24 cellular contexts compared by ENCODE assay signal in genomic region chr7:116325517-116325916, GRCh38.
"Had no signal": no experiment of that assay in that cellular context is flagged by ENCODE, and none has a peak within 500 bp of the region (broad histone marks: within the 10 kb centered on the region; RNA-seq: fewer than 3 reads in every experiment).

No MANE protein-coding gene starts in this region.

- H3K4me3 ChIP-seq: cardiac muscle cell, gastroesophageal sphincter, heart left ventricle, pancreas, psoas muscle, suprapubic skin, transverse colon had no signal

- H3K27me3 ChIP-seq: cardiac muscle cell, gastroesophageal sphincter, heart left ventricle, neutrophil, pancreas, suprapubic skin, transverse colon had no signal

- ATAC-seq: esophagus mucosa; gastroesophageal sphincter; heart left ventricle; left colon; natural killer cell treated with Interleukin-12 subunit alpha and Interleukin-12 subunit beta and Interleukin-15 and Interleukin-18, amount 100 ng/mL, for 72 hours; pancreas; psoas muscle; right cardiac atrium; T-helper 17 cell had no signal

- H3K27ac ChIP-seq: cardiac muscle cell, gastroesophageal sphincter, heart left ventricle, neutrophil, pancreas, psoas muscle, suprapubic skin, transverse colon had no signal

- H3K4me1 ChIP-seq: pancreas, psoas muscle, transverse colon had no signal

- FAIRE-seq: pancreas, urothelium cell line had no signal

- H3K36me3 ChIP-seq: cardiac muscle cell, gastroesophageal sphincter, heart left ventricle, neutrophil, pancreas, suprapubic skin, transverse colon had no signal

- H3K9me3 ChIP-seq: gastroesophageal sphincter, neutrophil, psoas muscle, suprapubic skin, transverse colon had no signal

- DNase-seq: activated CD4-positive, alpha-beta memory T cell treated with anti-CD3 and anti-CD28 coated beads, Interleukin-2, amount 10 ng/mL, durations not matched to agents 7 days and 5 days; activated CD4-positive, alpha-beta T cell treated with anti-CD3 and anti-CD28 coated beads for 4 hours; activated CD4-positive, CD25-positive, alpha-beta regulatory T cell; activated effector memory CD4-positive, alpha-beta T cell treated with anti-CD3 and anti-CD28 coated beads, Interleukin-2, amount 50 U/mL, for 16 hours; activated naive CD4-positive, alpha-beta T cell treated with anti-CD3 and anti-CD28 coated beads, Interleukin-2, amount 10 ng/mL, durations not matched to agents 7 days and 5 days; activated T-cell treated with anti-CD3 and anti-CD28 coated beads for 4 hours; amygdala; effector memory CD4-positive, alpha-beta T cell; heart left ventricle; islet precursor cell; left colon; pancreas; psoas muscle; right cardiac atrium; stimulated activated CD4-positive, alpha-beta T cell treated with anti-CD3 and anti-CD28 coated beads, Interleukin-12 subunit alpha, Interleukin-12 subunit beta, amount 100 ng/mL, for 4 hours; T-helper 17 cell; transverse colon had no signal
